Comparison of ENCODE assay signal across 11 cellular contexts in the genomic region with DNA sequence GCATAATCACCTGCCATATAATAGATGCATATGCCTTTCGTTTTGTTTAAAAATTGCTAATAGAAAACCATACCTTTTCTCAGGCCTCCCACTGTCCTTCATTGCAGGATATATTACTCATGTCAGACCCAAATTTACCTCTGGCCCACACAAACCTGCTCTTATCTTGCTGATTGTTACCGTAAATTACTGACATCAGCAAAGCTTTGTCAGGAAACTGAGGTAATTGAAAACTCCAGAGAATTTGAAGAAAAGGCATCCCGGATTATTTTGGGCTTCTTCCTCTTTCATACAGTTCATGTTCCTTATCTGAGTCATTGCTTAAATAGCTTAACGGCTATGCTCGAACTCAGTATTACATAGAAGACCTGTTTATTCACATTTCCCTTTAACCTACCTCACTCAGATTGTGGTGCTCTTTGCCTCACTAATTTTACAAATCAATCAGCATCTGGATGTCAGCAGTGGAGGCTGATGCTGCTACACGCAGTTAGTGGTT.
A peak's percentile ranks its signal among the peaks of the same experiment; 100 is the strongest.
DNase-seq lines count a peak whose midpoint lies in the region; ATAC-seq, FAIRE-seq and TF ChIP-seq lines count a peak whose summit lies in the region.
"Had no signal": no experiment of that assay in that cellular context is flagged by ENCODE, and none has a peak within 500 bp of the region (broad histone marks: within the 10 kb centered on the region; RNA-seq: fewer than 3 reads in every experiment).

No MANE protein-coding gene starts in this region.

- no peak overlapping the region for H3K4me3 Mint-ChIP-seq in activated T-cell treated with anti-CD3 and anti-CD28 coated beads, Interleukin-2, amount 50 U/mL, for 24 hours

- H3K4me1 ChIP-seq in spleen (peaks cover 7 to 68% (median 48%) of the 10 kb centered on the region in 6 donors), kidney (ENCODE audit: control insufficient read depth in 1 of 2, insufficient read depth in 1 of 2, low read depth in 1 of 2, low read length in 2 of 2) (no peaks in the 10 kb centered on the region)
- H3K4me1 ChIP-seq: A549 had no signal

- 22 to 35% (median 28%) methylated on average over 6 of the region's 6 CpGs for WGBS in spleen, 5 donors

- peaks cover 4% of the 10 kb centered on the region for H3K27me3 Mint-ChIP-seq in activated T-cell treated with anti-CD3 and anti-CD28 coated beads, Interleukin-2, amount 50 U/mL, for 24 hours

- H3K4me3 ChIP-seq in spleen: no peak overlapping the region
- no peak overlapping the region for H3K4me3 ChIP-seq in kidney (ENCODE audit: low read length in 2 of 2)
- H3K4me3 ChIP-seq: A549 had no signal

- no peaks in the 10 kb centered on the region for H3K36me3 Mint-ChIP-seq in activated T-cell treated with anti-CD3 and anti-CD28 coated beads, Interleukin-2, amount 50 U/mL, for 24 hours (ENCODE audit: low read depth)

- TF ChIP-seq CTCF in spleen (IDR thresholded peaks at IDR 0.05 in 8 of 11, conservative IDR thresholded peaks at IDR 0.05 in 3 of 11) (no peak), kidney (IDR thresholded peaks at IDR 0.05; ENCODE audit: borderline replicate concordance, extremely low read depth, insufficient read depth) (no peak)

- no peaks in the 10 kb centered on the region for H3K36me3 ChIP-seq in spleen
- H3K36me3 ChIP-seq in kidney (ENCODE audit: control insufficient read depth in 1 of 2, insufficient read depth in 2 of 2, low read length in 2 of 2): no peaks in the 10 kb centered on the region

- no peaks in the 10 kb centered on the region for H3K27me3 ChIP-seq in spleen (replicated peaks in 1 of 7)

- no peaks in the 10 kb centered on the region for H3K9me3 ChIP-seq in spleen
- H3K9me3 ChIP-seq in kidney (ENCODE audit: control insufficient read depth in 1 of 2, low read length in 2 of 2): no peaks in the 10 kb centered on the region
- H3K9me3 ChIP-seq: A549 had no signal

- no peak for DNase-seq in activated T-cell treated with anti-CD3 and anti-CD28 coated beads, Interleukin-2, amount 50 U/mL, for 24 hours
- DNase-seq in activated T-cell treated with anti-CD3 and anti-CD28 coated beads, Interleukin-2, amount 50 U/mL, for 1 hour: no peak
- DNase-seq in SIG-M5 treated with dmso at 0.1 percent for 504 hours (lab: John Stamatoyannopoulos, UW; ENCODE audit: unreplicated experiment) (peak; percentile 78), spleen (no peak), ureter (ENCODE audit: low spot score) (no peak), NCI-H69 (lab: John Stamatoyannopoulos, UW) (no peak), kidney (no peak)
- DNase-seq: T-helper 9 cell had no signal

- no peak for FAIRE-seq in kidney (lab: Jason Lieb, UNC)
- FAIRE-seq: A549, colon had no signal

- H3K9ac ChIP-seq in kidney (ENCODE audit: low read length in 2 of 2): no peak overlapping the region

- peak overlapping the region; percentile 63 for H3K27ac Mint-ChIP-seq in activated T-cell treated with anti-CD3 and anti-CD28 coated beads, Interleukin-2, amount 50 U/mL, for 24 hours

- no peaks in the 10 kb centered on the region for H3K9me3 Mint-ChIP-seq in activated T-cell treated with anti-CD3 and anti-CD28 coated beads, Interleukin-2, amount 50 U/mL, for 24 hours

- intact Hi-C loops in spleen (cut with DNase I; ENCODE audit: low total_unique reads) (no loop called here), kidney (cut with DNase I) (no loop called here)

- peak; percentile 61 for ATAC-seq in HG03025 (IDR thresholded peaks at IDR 0.05; ENCODE audit: low FRiP score, unreplicated experiment)

- H3K4me1 Mint-ChIP-seq in activated T-cell treated with anti-CD3 and anti-CD28 coated beads, Interleukin-2, amount 50 U/mL, for 24 hours (ENCODE audit: low read depth): peaks cover 59% of the 10 kb centered on the region

- TF ChIP-seq POLR2A in spleen (IDR thresholded peaks at IDR 0.05): no peak

- H3K27ac ChIP-seq in spleen (peak overlapping the region in 7 of 8 donors; percentile 46 to 80 (median 51)), kidney (ENCODE audit: low read depth in 2 of 2, low read length in 2 of 2) (no peak overlapping the region)
- H3K27ac ChIP-seq: A549 had no signal

Comparison
In these comparisons a context has a peak if more than half of its experiments do, and no peak if none do; other contexts are left out.
1. H3K27ac ChIP-seq: peak in spleen (7 of 8); none in kidney (0 of 2).